ENCODE assay signal across 22 cellular contexts in genomic region chr11:130995266-130995665, GRCh38.
"Had no signal": no experiment of that assay in that cellular context is flagged by ENCODE, and none has a peak within 500 bp of the region (broad histone marks: within the 10 kb centered on the region; RNA-seq: fewer than 3 reads in every experiment).

No MANE protein-coding gene starts in this region.

- H3K27me3 ChIP-seq: right atrium auricular region, tibial artery had no signal

- H3K4me3 Mint-ChIP-seq: activated CD4-positive, alpha-beta memory T cell treated with anti-CD3 and anti-CD28 coated beads for 36 hours; activated CD4-positive, alpha-beta T cell treated with anti-CD3 and anti-CD28 coated beads for 36 hours; activated naive CD8-positive, alpha-beta T cell treated with anti-CD3 and anti-CD28 coated beads for 36 hours; effector memory CD8-positive, alpha-beta T cell; nephron progenitor cell; T-helper 2 cell treated with Interferon-gamma antibody and Interleukin-4, amounts not matched to agents 5 μg/mL and 100 μg/mL, for 36 hours; WTC11 had no signal

- H3K4me1 Mint-ChIP-seq: activated CD4-positive, alpha-beta T cell treated with anti-CD3 and anti-CD28 coated beads for 36 hours; activated naive CD8-positive, alpha-beta T cell treated with anti-CD3 and anti-CD28 coated beads for 36 hours; nephron progenitor cell; WTC11 had no signal

- ATAC-seq: activated CD4-positive, alpha-beta T cell treated with anti-CD3 and anti-CD28 coated beads for 36 hours; effector memory CD8-positive, alpha-beta T cell; stimulated activated naive CD8-positive, alpha-beta T cell treated with anti-CD3 and anti-CD28 coated beads, Interleukin-15, Interleukin-2, amounts not matched to agents 100 U/mL and 50 U/mL, for 24 hours; WTC11 had no signal

- H3K27ac ChIP-seq: cardiac muscle cell, right atrium auricular region, tibial artery had no signal

- H3K27me3 Mint-ChIP-seq: effector memory CD8-positive, alpha-beta T cell had no signal

- H3K36me3 Mint-ChIP-seq: activated CD4-positive, alpha-beta memory T cell treated with anti-CD3 and anti-CD28 coated beads for 36 hours; activated naive CD8-positive, alpha-beta T cell treated with anti-CD3 and anti-CD28 coated beads for 36 hours; WTC11 had no signal

- H3K4me3 ChIP-seq: cardiac muscle cell, lung, right atrium auricular region, tibial artery had no signal

- FAIRE-seq: urothelium cell line had no signal

- H3K36me3 ChIP-seq: cardiac muscle cell, right atrium auricular region, tibial artery had no signal

- H3K9me3 ChIP-seq: right atrium auricular region, tibial artery had no signal

- DNase-seq: activated CD4-positive, alpha-beta memory T cell treated with anti-CD3 and anti-CD28 coated beads for 36 hours; activated CD4-positive, alpha-beta T cell treated with anti-CD3 and anti-CD28 coated beads for 36 hours; activated naive CD8-positive, alpha-beta T cell treated with anti-CD3 and anti-CD28 coated beads for 36 hours; activated T-cell treated with anti-CD3 and anti-CD28 coated beads for 4 hours; amniotic stem cell; effector memory CD8-positive, alpha-beta T cell; foreskin fibroblast; glutamatergic neuron; hippocampal formation; islet precursor cell; nephron progenitor cell; occipital lobe; stimulated activated CD4-positive, alpha-beta T cell treated with anti-CD3 and anti-CD28 coated beads, Interleukin-2, amount 100 ng/mL, for 24 hours; stimulated activated naive CD8-positive, alpha-beta T cell treated with anti-CD3 and anti-CD28 coated beads, Interleukin-15, Interleukin-2, amounts not matched to agents 100 U/mL and 50 U/mL, for 24 hours; tibial artery had no signal

- H3K9me3 Mint-ChIP-seq: activated CD4-positive, alpha-beta memory T cell treated with anti-CD3 and anti-CD28 coated beads for 36 hours; effector memory CD8-positive, alpha-beta T cell; T-helper 2 cell treated with Interferon-gamma antibody and Interleukin-4, amounts not matched to agents 5 μg/mL and 100 μg/mL, for 36 hours had no signal

- H3K27ac Mint-ChIP-seq: activated CD4-positive, alpha-beta memory T cell treated with anti-CD3 and anti-CD28 coated beads for 36 hours; activated CD4-positive, alpha-beta T cell treated with anti-CD3 and anti-CD28 coated beads for 36 hours; activated naive CD8-positive, alpha-beta T cell treated with anti-CD3 and anti-CD28 coated beads for 36 hours; effector memory CD8-positive, alpha-beta T cell; nephron progenitor cell; progenitor cell of endocrine pancreas; T-helper 2 cell treated with Interferon-gamma antibody and Interleukin-4, amounts not matched to agents 5 μg/mL and 100 μg/mL, for 36 hours; WTC11 had no signal

- H3K4me1 ChIP-seq: right atrium auricular region, tibial artery had no signal
